17 cellular contexts compared by ENCODE assay signal in the genomic region with DNA sequence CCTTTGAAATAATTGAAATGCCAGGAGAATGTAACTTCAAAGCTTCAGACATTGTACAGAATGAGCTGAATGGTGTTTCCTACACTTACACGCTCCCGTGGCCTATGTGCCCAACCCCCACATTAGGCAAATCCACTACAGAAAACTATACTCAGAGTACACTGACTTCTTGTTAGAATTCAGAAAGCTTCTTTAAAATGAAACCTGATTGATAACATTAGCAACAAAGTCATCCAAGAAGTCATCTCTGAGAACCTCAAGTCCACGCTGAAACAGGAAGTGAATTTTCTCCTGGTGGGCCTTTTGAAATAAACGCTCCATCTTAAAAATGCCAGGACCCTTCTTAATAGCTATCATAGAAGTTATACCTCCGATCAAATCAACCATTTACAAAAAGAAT.
DNase-seq lines count a peak whose midpoint lies in the region; ATAC-seq, FAIRE-seq and TF ChIP-seq lines count a peak whose summit lies in the region.
"Had no signal": no experiment of that assay in that cellular context is flagged by ENCODE, and none has a peak within 500 bp of the region (broad histone marks: within the 10 kb centered on the region; RNA-seq: fewer than 3 reads in every experiment).

No MANE protein-coding gene starts in this region.

- H3K79me1 ChIP-seq in mesenchymal stem cell (replicated peaks; ENCODE audit: low read length, poor library complexity, severe bottlenecking), result peaks cover 8% of the 10 kb centered on the region

- peak overlapping the region; percentile 71 for H2BK5ac ChIP-seq in mesenchymal stem cell (ENCODE audit: low read depth, low read length, poor library complexity, severe bottlenecking)

- no peaks in the 10 kb centered on the region for H4K20me1 ChIP-seq in astrocyte (ENCODE audit: insufficient read depth, low read length)
- H4K20me1 ChIP-seq: BLaER1 had no signal

- H3K27ac ChIP-seq in astrocyte (ENCODE audit: low read depth, low read length) (peak overlapping the region; percentile 97), mesenchymal stem cell (ENCODE audit: low read length, poor library complexity, severe bottlenecking) (peak overlapping the region; percentile 91), uterus (peak overlapping the region; percentile 82 to 83)
- H3K27ac ChIP-seq: BLaER1 had no signal

- no peak overlapping the region for H3K4ac ChIP-seq in mesenchymal stem cell (ENCODE audit: low read depth in 1 of 2, low read length in 2 of 2)

- peaks cover 35 to 46% of the 10 kb centered on the region in 2 donors for H3K4me1 Mint-ChIP-seq in natural killer cell treated with Interleukin-12 subunit alpha and Interleukin-12 subunit beta and Interleukin-15 and Interleukin-18, amount 100 ng/mL, for 72 hours (ENCODE audit: low read depth in 2 of 2)
- H3K4me1 Mint-ChIP-seq in natural killer cell, result peaks cover 27 to 33% of the 10 kb centered on the region in 2 donors
- H3K4me1 Mint-ChIP-seq in astrocyte (ENCODE audit: low read depth, unreplicated experiment), result peaks cover 84% of the 10 kb centered on the region

- H3K79me2 ChIP-seq in astrocyte (ENCODE audit: insufficient read depth, low read length), result peaks cover 85% of the 10 kb centered on the region

- no peak for TF ChIP-seq POLR2A in uterus (IDR thresholded peaks at IDR 0.05)

- H2AK5ac ChIP-seq in mesenchymal stem cell (ENCODE audit: low read length, severe bottlenecking), result no peak overlapping the region

- FAIRE-seq in astrocyte (lab: Jason Lieb, UNC), result no peak
- FAIRE-seq: frontal cortex, TTC549 had no signal

- H2BK12ac ChIP-seq in mesenchymal stem cell (ENCODE audit: low read length in 2 of 2), result no peak overlapping the region

- no peak overlapping the region for H2BK15ac ChIP-seq in mesenchymal stem cell (ENCODE audit: low read depth, poor library complexity, severe bottlenecking)

- H3K27ac Mint-ChIP-seq in natural killer cell treated with Interleukin-12 subunit alpha and Interleukin-12 subunit beta and Interleukin-15 and Interleukin-18, amount 100 ng/mL, for 72 hours, result peak overlapping the region; percentile 28 to 57
- peak overlapping the region in 1 of 2 donors; percentile 25 for H3K27ac Mint-ChIP-seq in natural killer cell
- H3K27ac Mint-ChIP-seq in astrocyte (ENCODE audit: unreplicated experiment), result peak overlapping the region; percentile 97

- no peaks in the 10 kb centered on the region for H3K36me3 Mint-ChIP-seq in natural killer cell treated with Interleukin-12 subunit alpha and Interleukin-12 subunit beta and Interleukin-15 and Interleukin-18, amount 100 ng/mL, for 72 hours
- H3K36me3 Mint-ChIP-seq in natural killer cell (no peaks in the 10 kb centered on the region), astrocyte (ENCODE audit: low read depth, unreplicated experiment) (no peaks in the 10 kb centered on the region)
- H3K36me3 Mint-ChIP-seq: immature natural killer cell had no signal

- H2BK120ac ChIP-seq in mesenchymal stem cell (ENCODE audit: low read depth, low read length), result no peak overlapping the region

- no peak overlapping the region for H4K91ac ChIP-seq in mesenchymal stem cell (ENCODE audit: low read length)

- no peak overlapping the region for H3K4me3 ChIP-seq in astrocyte (ENCODE audit: insufficient read depth, low read depth, low read length)
- no peak overlapping the region for H3K4me3 ChIP-seq in mesenchymal stem cell (ENCODE audit: insufficient read depth in 1 of 2, low read depth in 1 of 2, low read length in 2 of 2)
- no peak overlapping the region for H3K4me3 ChIP-seq in uterus
- H3K4me3 ChIP-seq: BLaER1, MG63 had no signal

- no peak overlapping the region for H2AFZ ChIP-seq in astrocyte (ENCODE audit: low read depth, low read length)
- H2AFZ ChIP-seq in mesenchymal stem cell (ENCODE audit: low read depth, low read length), result no peak overlapping the region

- peak overlapping the region; percentile 79 for H3K9ac ChIP-seq in astrocyte (ENCODE audit: low read length)
- peak overlapping the region; percentile 56 for H3K9ac ChIP-seq in mesenchymal stem cell (ENCODE audit: low read length)
- H3K9ac ChIP-seq: BLaER1 had no signal

- H3K4me1 ChIP-seq in astrocyte (ENCODE audit: insufficient read depth, low read length), result peaks cover 78% of the 10 kb centered on the region
- peaks cover 19% of the 10 kb centered on the region for H3K4me1 ChIP-seq in mesenchymal stem cell (ENCODE audit: control insufficient read depth, insufficient read depth, low read depth, low read length)
- peaks cover 5 to 7% of the 10 kb centered on the region in 2 donors for H3K4me1 ChIP-seq in uterus
- H3K4me1 ChIP-seq: BLaER1 had no signal

- DNase-seq in natural killer cell treated with Interleukin-12 subunit alpha and Interleukin-12 subunit beta and Interleukin-15 and Interleukin-18, amount 100 ng/mL, for 72 hours (ENCODE audit: low spot score), result no peak
- DNase-seq in natural killer cell, result no peak
- no peak for DNase-seq in astrocyte (ENCODE audit: low read depth)
- DNase-seq in mesenchymal stem cell, result peak; percentile 20
- no peak for DNase-seq in uterus
- no peak for DNase-seq in stimulated activated CD8-positive, alpha-beta memory T cell treated with anti-CD3 and anti-CD28 coated beads, Interleukin-4, amount 100 ng/mL, for 48 hours
- DNase-seq in hepatic stellate cell (ENCODE audit: low spot score), result no peak
- DNase-seq: DND-41; effector CD4-positive, alpha-beta T cell; immature natural killer cell; NCI-H2081; NCI-H748 treated with DMSO at 0.1 percent for 48 hours had no signal

- H3K9me3 Mint-ChIP-seq in natural killer cell treated with Interleukin-12 subunit alpha and Interleukin-12 subunit beta and Interleukin-15 and Interleukin-18, amount 100 ng/mL, for 72 hours, result no peaks in the 10 kb centered on the region
- H3K9me3 Mint-ChIP-seq in natural killer cell, result no peaks in the 10 kb centered on the region
- no peaks in the 10 kb centered on the region for H3K9me3 Mint-ChIP-seq in astrocyte (ENCODE audit: unreplicated experiment)
- H3K9me3 Mint-ChIP-seq: immature natural killer cell had no signal

- TF ChIP-seq CTCF in natural killer cell (IDR thresholded peaks at IDR 0.05), result no peak
- TF ChIP-seq CTCF in astrocyte (IDR thresholded peaks at IDR 0.05; ENCODE audit: insufficient read depth, low read depth, low read length), result no peak
- TF ChIP-seq CTCF in uterus (IDR thresholded peaks at IDR 0.05), result no peak

- no peaks in the 10 kb centered on the region for H3K9me3 ChIP-seq in astrocyte (ENCODE audit: insufficient read depth, low read depth, low read length)
- H3K9me3 ChIP-seq in mesenchymal stem cell (ENCODE audit: control insufficient read depth, low read length), result no peaks in the 10 kb centered on the region
- no peaks in the 10 kb centered on the region for H3K9me3 ChIP-seq in uterus
- H3K9me3 ChIP-seq: BLaER1, MG63 had no signal

- H3K4me3 Mint-ChIP-seq in natural killer cell treated with Interleukin-12 subunit alpha and Interleukin-12 subunit beta and Interleukin-15 and Interleukin-18, amount 100 ng/mL, for 72 hours, result peak overlapping the region; percentile 53
- H3K4me3 Mint-ChIP-seq in natural killer cell (no peak overlapping the region), astrocyte (ENCODE audit: unreplicated experiment) (no peak overlapping the region)
- H3K4me3 Mint-ChIP-seq: immature natural killer cell had no signal

- H3K27me3 ChIP-seq in astrocyte (ENCODE audit: insufficient read depth, low read length), result no peaks in the 10 kb centered on the region
- H3K27me3 ChIP-seq in mesenchymal stem cell (ENCODE audit: control insufficient read depth in 1 of 2, insufficient read depth in 1 of 2, low read length in 2 of 2), result no peaks in the 10 kb centered on the region
- H3K27me3 ChIP-seq in uterus, result no peaks in the 10 kb centered on the region
- H3K27me3 ChIP-seq: BLaER1, MG63 had no signal

- 71% methylated on average over 5 of the region's 5 CpGs for WGBS in mesenchymal stem cell

- H3K36me3 ChIP-seq in astrocyte (ENCODE audit: insufficient read depth, low read length) (no peaks in the 10 kb centered on the region), mesenchymal stem cell (ENCODE audit: control insufficient read depth in 1 of 2, insufficient read depth in 2 of 2, low read depth in 1 of 2, low read length in 2 of 2) (no peaks in the 10 kb centered on the region), uterus (no peaks in the 10 kb centered on the region)
- H3K36me3 ChIP-seq: BLaER1, MG63 had no signal

- peak in 1 of 2 donors; percentile 47 for ATAC-seq in natural killer cell treated with Interleukin-12 subunit alpha and Interleukin-12 subunit beta and Interleukin-15 and Interleukin-18, amount 100 ng/mL, for 72 hours
- ATAC-seq in natural killer cell (no peak), GM18870 (IDR thresholded peaks at IDR 0.05; ENCODE audit: unreplicated experiment) (no peak)

- no peak overlapping the region for H3K23ac ChIP-seq in mesenchymal stem cell (ENCODE audit: low read length in 2 of 2)

- intact Hi-C loops in natural killer cell (cut with micrococcal nuclease), result no loop called here
- intact Hi-C loops in uterus (cut with DNase I; ENCODE audit: low total_unique reads), result no loop called here

- no peak overlapping the region for H4K8ac ChIP-seq in mesenchymal stem cell (ENCODE audit: low read length)

- H3K18ac ChIP-seq in mesenchymal stem cell (ENCODE audit: low read depth in 1 of 2, low read length in 2 of 2), result no peak overlapping the region

- peak overlapping the region; percentile 70 for H3K4me2 ChIP-seq in astrocyte (ENCODE audit: low read length)
- no peak overlapping the region for H3K4me2 ChIP-seq in mesenchymal stem cell (ENCODE audit: low read length, poor library complexity, severe bottlenecking)
- H3K4me2 ChIP-seq: BLaER1 had no signal

- no peaks in the 10 kb centered on the region for H3K27me3 Mint-ChIP-seq in natural killer cell treated with Interleukin-12 subunit alpha and Interleukin-12 subunit beta and Interleukin-15 and Interleukin-18, amount 100 ng/mL, for 72 hours
- H3K27me3 Mint-ChIP-seq in natural killer cell (ENCODE audit: low read depth in 2 of 2), result no peaks in the 10 kb centered on the region
- H3K27me3 Mint-ChIP-seq in astrocyte (ENCODE audit: low read depth, unreplicated experiment), result no peaks in the 10 kb centered on the region

- H3K14ac ChIP-seq in mesenchymal stem cell (ENCODE audit: low read length in 2 of 2), result no peak overlapping the region
